10 cellular contexts compared by ENCODE assay signal in the genomic region with DNA sequence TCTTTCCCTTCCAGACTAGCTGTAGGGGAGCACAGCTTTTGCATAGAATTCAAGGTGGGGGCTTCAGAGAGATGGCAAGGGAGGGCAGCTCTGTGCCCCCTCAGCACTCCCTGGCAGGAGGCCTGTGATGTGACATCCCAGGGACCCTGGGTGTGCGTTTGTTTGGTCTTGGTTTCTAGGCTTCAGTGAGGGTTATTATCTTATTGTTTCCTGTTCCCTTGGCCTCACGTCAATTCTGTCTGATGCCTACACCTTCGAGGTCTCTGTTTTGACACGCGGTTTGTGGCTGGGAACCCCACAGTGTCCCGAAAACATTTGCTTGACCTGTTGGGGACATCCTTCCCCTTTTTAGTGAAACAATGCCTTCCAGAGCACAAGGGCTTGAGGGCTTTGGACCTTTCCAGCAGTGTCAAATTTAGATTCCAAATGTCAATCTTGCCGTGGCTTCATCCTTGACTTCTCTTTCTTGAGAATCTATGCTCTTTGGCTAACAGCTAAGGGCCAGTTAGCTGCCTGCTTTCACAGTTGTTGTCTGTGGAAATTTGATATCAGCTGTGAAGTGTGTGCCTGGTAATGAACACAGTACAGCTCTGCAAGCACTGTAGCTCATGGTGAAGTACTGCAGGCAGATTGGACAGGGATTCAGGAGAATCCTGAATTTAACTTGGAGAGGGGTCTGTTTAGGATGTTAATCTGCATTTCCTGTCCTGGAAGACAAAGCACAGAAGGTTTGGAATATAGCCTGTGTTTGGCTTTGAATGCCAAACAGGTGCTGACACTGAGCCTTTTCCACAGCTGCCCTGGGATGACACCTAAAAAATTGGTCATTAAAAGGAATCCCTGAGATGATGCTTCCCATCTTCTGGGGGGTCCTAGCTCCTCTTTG.
DNase-seq lines count a peak whose midpoint lies in the region; ATAC-seq and FAIRE-seq lines count a peak whose summit lies in the region.
"Had no signal": no experiment of that assay in that cellular context is flagged by ENCODE, and none has a peak within 500 bp of the region (broad histone marks: within the 10 kb centered on the region; RNA-seq: fewer than 3 reads in every experiment).

No MANE protein-coding gene starts in this region.

- no peaks in the 10 kb centered on the region for H3K9me3 ChIP-seq in thymus (ENCODE audit: control insufficient read depth)
- H3K9me3 ChIP-seq: breast epithelium had no signal

- H3K9me3 Mint-ChIP-seq in activated naive CD4-positive, alpha-beta T cell treated with anti-CD3 and anti-CD28 coated beads, Interleukin-2, amount 50 U/mL, for 72 hours: peaks cover 0 to 4% of the 10 kb centered on the region in 2 donors
- H3K9me3 Mint-ChIP-seq in activated naive CD4-positive, alpha-beta T cell treated with anti-CD3 and anti-CD28 coated beads, Interleukin-2, amount 10 ng/mL, durations not matched to agents 7 days and 5 days: no peaks in the 10 kb centered on the region

- no peaks in the 10 kb centered on the region for H3K36me3 Mint-ChIP-seq in activated naive CD4-positive, alpha-beta T cell treated with anti-CD3 and anti-CD28 coated beads, Interleukin-2, amount 50 U/mL, for 72 hours
- H3K36me3 Mint-ChIP-seq in activated naive CD4-positive, alpha-beta T cell treated with anti-CD3 and anti-CD28 coated beads, Interleukin-2, amount 10 ng/mL, durations not matched to agents 7 days and 5 days: no peaks in the 10 kb centered on the region

- H3K4me3 Mint-ChIP-seq in activated naive CD4-positive, alpha-beta T cell treated with anti-CD3 and anti-CD28 coated beads, Interleukin-2, amount 10 ng/mL, durations not matched to agents 7 days and 5 days: no peak overlapping the region

- no peaks in the 10 kb centered on the region for H3K36me3 ChIP-seq in thymus (ENCODE audit: control insufficient read depth, insufficient read depth)
- H3K36me3 ChIP-seq: breast epithelium had no signal

- peak overlapping the region; percentile 2 to 60 for H3K27ac Mint-ChIP-seq in activated naive CD4-positive, alpha-beta T cell treated with anti-CD3 and anti-CD28 coated beads, Interleukin-2, amount 50 U/mL, for 72 hours
- H3K27ac Mint-ChIP-seq in activated naive CD4-positive, alpha-beta T cell treated with anti-CD3 and anti-CD28 coated beads, Interleukin-2, amount 10 ng/mL, durations not matched to agents 7 days and 5 days: no peak overlapping the region

- peak in 1 of 2 donors; percentile 37 for ATAC-seq in activated naive CD4-positive, alpha-beta T cell treated with anti-CD3 and anti-CD28 coated beads, Interleukin-2, amount 50 U/mL, for 72 hours
- ATAC-seq in HG03342 (IDR thresholded peaks at IDR 0.05; ENCODE audit: unreplicated experiment) (peak; percentile 70), HG02840 (IDR thresholded peaks at IDR 0.05; ENCODE audit: low FRiP score, unreplicated experiment) (no peak), GM18519 (IDR thresholded peaks at IDR 0.05; ENCODE audit: low FRiP score, unreplicated experiment) (no peak)
- ATAC-seq: SK-N-SH treated with all-trans-retinoic acid at 6 μM for 48 hours had no signal

- no peak for DNase-seq in activated naive CD4-positive, alpha-beta T cell treated with anti-CD3 and anti-CD28 coated beads, Interleukin-2, amount 50 U/mL, for 72 hours (ENCODE audit: low spot score in 2 of 2)
- DNase-seq in activated naive CD4-positive, alpha-beta T cell treated with anti-CD3 and anti-CD28 coated beads, Interleukin-2, amount 10 ng/mL, durations not matched to agents 7 days and 5 days: no peak
- DNase-seq in activated CD8-positive, alpha-beta memory T cell treated with anti-CD3 and anti-CD28 coated beads, Interleukin-2, amount 50 U/mL, for 1 hour (ENCODE audit: extremely low read depth): peak; percentile 36
- no peak for DNase-seq in RCC 7860 (ENCODE audit: low spot score)

- H3K4me1 ChIP-seq in thymus (ENCODE audit: control insufficient read depth, insufficient read depth, low read length): peaks cover 19% of the 10 kb centered on the region
- H3K4me1 ChIP-seq: breast epithelium had no signal

- H3K27ac ChIP-seq in thymus (ENCODE audit: low read depth): peak overlapping the region; percentile 53
- H3K27ac ChIP-seq: breast epithelium had no signal

- no peak overlapping the region for H3K4me3 ChIP-seq in thymus (ENCODE audit: low read length)
- H3K4me3 ChIP-seq: breast epithelium had no signal

- 18% methylated on average over 7 of the region's 7 CpGs for WGBS in thymus

- CTCF ChIA-PET in activated naive CD4-positive, alpha-beta T cell treated with anti-CD3 and anti-CD28 coated beads, Interleukin-2, amount 10 ng/mL, durations not matched to agents 7 days and 5 days (lab: Charles Lee): interaction anchor here (1.2 to 1.4 kb wide), 2 partner anchors 11 to 30 kb away, joined by 4 read pairs; no protein-coding TSS in a partner anchor

- peaks cover 9% of the 10 kb centered on the region for H3K4me1 Mint-ChIP-seq in activated naive CD4-positive, alpha-beta T cell treated with anti-CD3 and anti-CD28 coated beads, Interleukin-2, amount 10 ng/mL, durations not matched to agents 7 days and 5 days

- H3K27me3 ChIP-seq in thymus (ENCODE audit: control insufficient read depth, insufficient read depth): no peaks in the 10 kb centered on the region
- H3K27me3 ChIP-seq: breast epithelium had no signal

- FAIRE-seq in RCC 7860 (lab: Jason Lieb, UNC): no peak

- H3K27me3 Mint-ChIP-seq in activated naive CD4-positive, alpha-beta T cell treated with anti-CD3 and anti-CD28 coated beads, Interleukin-2, amount 10 ng/mL, durations not matched to agents 7 days and 5 days: peaks cover 9% of the 10 kb centered on the region
